In the genomic region with DNA sequence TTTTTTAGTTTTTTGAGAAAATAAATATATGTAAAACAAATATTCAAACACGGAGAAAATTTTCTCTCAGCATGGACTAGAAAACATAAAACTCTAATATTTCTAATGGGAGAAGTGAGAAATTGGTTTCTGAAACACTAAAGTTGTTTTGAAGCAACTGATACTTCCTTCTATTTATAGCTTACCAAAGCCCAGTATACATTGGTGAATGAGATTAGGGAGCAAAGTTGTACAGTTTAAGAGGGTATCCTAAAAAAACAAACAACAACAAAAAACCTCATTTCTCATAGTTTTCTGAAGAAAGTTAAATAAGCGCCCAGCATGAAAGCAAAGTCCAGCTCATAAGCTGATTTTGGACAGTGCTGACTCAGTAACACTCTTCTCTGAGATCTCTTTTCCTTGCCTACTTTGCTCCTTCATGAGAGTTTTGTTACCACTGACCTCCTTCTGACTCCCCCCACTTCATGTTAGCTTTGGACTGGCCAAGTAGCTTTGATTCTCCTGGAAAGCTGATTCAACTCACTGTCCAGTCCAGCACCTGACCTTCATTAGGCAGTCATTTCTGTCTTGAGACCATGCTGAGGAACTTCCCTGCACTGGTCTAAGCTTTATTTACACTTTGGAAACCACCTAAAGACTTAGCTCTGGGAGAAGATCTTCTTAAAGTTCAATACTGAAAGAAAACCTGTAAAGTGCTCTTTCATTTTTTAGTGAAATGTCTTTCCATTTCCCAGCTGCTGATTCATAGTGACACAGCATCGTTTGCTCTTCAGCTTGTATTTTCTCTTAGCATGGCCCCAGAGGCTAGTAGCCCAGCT, we compare ENCODE assay signal across 9 cellular contexts. TPM values are rescaled to one million over a fixed set of nuclear protein-coding genes. Genes with fewer than 3 reads are reported as not detected.
A peak's percentile ranks its signal among the peaks of the same experiment; 100 is the strongest.
DNase-seq lines count a peak whose midpoint lies in the region; ATAC-seq lines count a peak whose summit lies in the region.
"Had no signal": no experiment of that assay in that cellular context is flagged by ENCODE, and none has a peak within 500 bp of the region (broad histone marks: within the 10 kb centered on the region; RNA-seq: fewer than 3 reads in every experiment).

No MANE protein-coding gene starts in this region.

- no peak overlapping the region for H2BK15ac ChIP-seq in mesenchymal stem cell (ENCODE audit: low read depth, poor library complexity, severe bottlenecking)
- H2BK15ac ChIP-seq in neuronal stem cell (ENCODE audit: low read length), result no peak overlapping the region

- H2AFZ ChIP-seq in mesenchymal stem cell (ENCODE audit: low read depth, low read length) (no peak overlapping the region), neuronal stem cell (ENCODE audit: low read length) (no peak overlapping the region)

- no peak overlapping the region for H3K4me2 ChIP-seq in mesenchymal stem cell (ENCODE audit: low read length, poor library complexity, severe bottlenecking)
- no peak overlapping the region for H3K4me2 ChIP-seq in neuronal stem cell (ENCODE audit: insufficient read depth, low read length, poor library complexity, severe bottlenecking)
- H3K4me2 ChIP-seq: SK-N-SH had no signal

- H2AK5ac ChIP-seq in mesenchymal stem cell (ENCODE audit: low read length, severe bottlenecking) (no peak overlapping the region), neuronal stem cell (ENCODE audit: low read depth, low read length) (no peak overlapping the region)

- H2BK12ac ChIP-seq in mesenchymal stem cell (ENCODE audit: low read length in 2 of 2) (no peak overlapping the region), neuronal stem cell (ENCODE audit: low read length) (no peak overlapping the region)

- H2BK120ac ChIP-seq in mesenchymal stem cell (ENCODE audit: low read depth, low read length) (no peak overlapping the region), neuronal stem cell (ENCODE audit: low read depth, low read length) (no peak overlapping the region)

- H3K9me3 ChIP-seq in mesenchymal stem cell (ENCODE audit: control insufficient read depth, low read length), result no peaks in the 10 kb centered on the region
- no peaks in the 10 kb centered on the region for H3K9me3 ChIP-seq in neuronal stem cell (replicated peaks in 1 of 2; ENCODE audit: control insufficient read depth in 2 of 2, insufficient read depth in 1 of 2, low read depth in 1 of 2, low read length in 2 of 2)
- H3K9me3 ChIP-seq: SK-N-SH had no signal

- peak; percentile 90 for ATAC-seq in GM19035 (IDR thresholded peaks at IDR 0.05; ENCODE audit: unreplicated experiment)
- ATAC-seq in GM21786 (IDR thresholded peaks at IDR 0.05; ENCODE audit: unreplicated experiment), result peak; percentile 88
- peak; percentile 83 for ATAC-seq in HG03469 (IDR thresholded peaks at IDR 0.05; ENCODE audit: unreplicated experiment)

- H3K4me1 ChIP-seq in mesenchymal stem cell (ENCODE audit: control insufficient read depth, insufficient read depth, low read depth, low read length), result no peaks in the 10 kb centered on the region
- no peaks in the 10 kb centered on the region for H3K4me1 ChIP-seq in neuronal stem cell (ENCODE audit: control insufficient read depth in 2 of 2, insufficient read depth in 1 of 2, low read depth in 1 of 2, low read length in 2 of 2)

- DNase-seq in mesenchymal stem cell (no peak), kidney tubule cell (ENCODE audit: low spot score) (no peak), neuronal stem cell (ENCODE audit: low spot score) (no peak)
- DNase-seq in activated effector memory CD4-positive, alpha-beta T cell treated with Interleukin-2 at 50 U/mL for 16 hours, result no peak
- DNase-seq: SK-N-SH; stimulated activated CD4-positive, alpha-beta T cell treated with anti-CD3 and anti-CD28 coated beads, Interleukin-4, amount 100 ng/mL, for 24 hours had no signal

- H4K8ac ChIP-seq in mesenchymal stem cell (ENCODE audit: low read length) (no peak overlapping the region), neuronal stem cell (ENCODE audit: low read depth, low read length) (no peak overlapping the region)

- H3K36me3 ChIP-seq in mesenchymal stem cell (ENCODE audit: control insufficient read depth in 1 of 2, insufficient read depth in 2 of 2, low read depth in 1 of 2, low read length in 2 of 2) (no peaks in the 10 kb centered on the region), neuronal stem cell (replicated peaks in 1 of 2; ENCODE audit: control insufficient read depth in 2 of 2, insufficient read depth in 2 of 2, low read length in 2 of 2) (no peaks in the 10 kb centered on the region)

- no peak overlapping the region for H3K18ac ChIP-seq in mesenchymal stem cell (ENCODE audit: low read depth in 1 of 2, low read length in 2 of 2)
- no peak overlapping the region for H3K18ac ChIP-seq in neuronal stem cell (ENCODE audit: low read length)

- 85% methylated on average over 2 of the region's 3 CpGs for WGBS in mesenchymal stem cell
- no CpG with 5 or more reads among the region's 3 CpGs for WGBS in neuronal stem cell (ENCODE audit: extremely low coverage in 2 of 2, insufficient read length in 2 of 2, insufficient replicate concordance in 1 of 2), 2 donors

- H3K27me3 ChIP-seq in mesenchymal stem cell (ENCODE audit: control insufficient read depth in 1 of 2, insufficient read depth in 1 of 2, low read length in 2 of 2) (no peaks in the 10 kb centered on the region), neuronal stem cell (ENCODE audit: control insufficient read depth in 3 of 3, insufficient read depth in 3 of 3, low read depth in 1 of 3, low read length in 3 of 3) (no peaks in the 10 kb centered on the region)

- H2BK5ac ChIP-seq in mesenchymal stem cell (ENCODE audit: low read depth, low read length, poor library complexity, severe bottlenecking) (no peak overlapping the region), neuronal stem cell (ENCODE audit: low read length) (no peak overlapping the region)

- H3K4me3 ChIP-seq in mesenchymal stem cell (ENCODE audit: insufficient read depth in 1 of 2, low read depth in 1 of 2, low read length in 2 of 2) (peak overlapping the region in 1 of 2 experiments; percentile 17), neuronal stem cell (ENCODE audit: low read length in 2 of 2) (no peak overlapping the region)

- no peak overlapping the region for H3K4ac ChIP-seq in mesenchymal stem cell (ENCODE audit: low read depth in 1 of 2, low read length in 2 of 2)
- H3K4ac ChIP-seq in neuronal stem cell (ENCODE audit: low read length), result no peak overlapping the region

- H3K27ac ChIP-seq in mesenchymal stem cell (ENCODE audit: low read length, poor library complexity, severe bottlenecking), result no peak overlapping the region
- H3K27ac ChIP-seq in neuronal stem cell (replicated peaks; ENCODE audit: low read length), result no peak overlapping the region

- H3K23ac ChIP-seq in mesenchymal stem cell (ENCODE audit: low read length in 2 of 2), result no peak overlapping the region
- H3K23ac ChIP-seq in neuronal stem cell (ENCODE audit: low read depth, low read length, poor library complexity), result no peak overlapping the region

- H3K9ac ChIP-seq in mesenchymal stem cell (ENCODE audit: low read length) (peak overlapping the region; percentile 72), neuronal stem cell (ENCODE audit: low read depth, low read length, poor library complexity) (no peak overlapping the region)
- H3K9ac ChIP-seq: SK-N-SH had no signal

- no peaks in the 10 kb centered on the region for H3K79me1 ChIP-seq in mesenchymal stem cell (replicated peaks; ENCODE audit: low read length, poor library complexity, severe bottlenecking)
- H3K79me1 ChIP-seq in neuronal stem cell (ENCODE audit: low read depth, low read length), result no peaks in the 10 kb centered on the region

- no peak overlapping the region for H3K14ac ChIP-seq in mesenchymal stem cell (ENCODE audit: low read length in 2 of 2)
- no peak overlapping the region for H3K14ac ChIP-seq in neuronal stem cell (ENCODE audit: low read length)

- H4K91ac ChIP-seq in mesenchymal stem cell (ENCODE audit: low read length), result no peak overlapping the region
- H4K91ac ChIP-seq in neuronal stem cell (ENCODE audit: low read depth, low read length, poor library complexity), result no peak overlapping the region

RNA-seq across cellular contexts. Expression of a gene that starts 21.8 kb away (rescaled TPM):
- not detected for polyA plus RNA-seq in mesenchymal stem cell (2013, experiment 1 of 2)
- not detected for polyA plus RNA-seq in mesenchymal stem cell (2013, experiment 2 of 2)
- polyA plus RNA-seq in neuronal stem cell (2013, experiment 1 of 2), result not detected
- not detected for polyA plus RNA-seq in neuronal stem cell (2013, experiment 2 of 2)
- polyA plus RNA-seq: SK-N-SH had no signal
